In genomic region chr1:44089371-44090070, GRCh38 we compare ENCODE assay signal across 1 cellular context.
TF ChIP-seq lines count a peak whose summit lies in the region.

No MANE protein-coding gene starts in this region.

TF ChIP-seq in WTC11, 78 proteins besides CTCF, POLR2A, EP300 and RAD21 (continued from another document):
- TF ChIP-seq PRDM15 (CRISPR knock-in tag; IDR thresholded peaks at IDR 0.05) (no peak), TEAD1 (CRISPR knock-in tag; IDR thresholded peaks at IDR 0.05) (no peak), STAT6 (CRISPR knock-in tag; conservative IDR thresholded peaks at IDR 0.05; ENCODE audit: low read depth) (no peak), ZNF138 (CRISPR knock-in tag; conservative IDR thresholded peaks at IDR 0.05) (no peak), NFYB (CRISPR knock-in tag; conservative IDR thresholded peaks at IDR 0.05; ENCODE audit: low read depth) (no peak), SP1 (CRISPR knock-in tag; conservative IDR thresholded peaks at IDR 0.05) (no peak), NR2C2 (CRISPR knock-in tag; IDR thresholded peaks at IDR 0.05) (no peak)
